10 cellular contexts compared by ENCODE assay signal in genomic region chr15:30962079-30962478, GRCh38. TPM values are rescaled to one million over a fixed set of nuclear protein-coding genes. Genes with fewer than 3 reads are reported as not detected.
DNase-seq lines count a peak whose midpoint lies in the region; TF ChIP-seq lines count a peak whose summit lies in the region.
"Had no signal": no experiment of that assay in that cellular context is flagged by ENCODE, and none has a peak within 500 bp of the region (broad histone marks: within the 10 kb centered on the region; RNA-seq: fewer than 3 reads in every experiment).

No MANE protein-coding gene starts in this region.

- no peak overlapping the region for H3K4me3 Mint-ChIP-seq in mesothelial cell of epicardium
- no peak overlapping the region for H3K4me3 Mint-ChIP-seq in chondrocyte (ENCODE audit: unreplicated experiment)
- H3K4me3 Mint-ChIP-seq: CD4-positive, alpha-beta memory T cell had no signal

- DNase-seq in DMS79 treated with DMSO at 0.1 percent for 48 hours (lab: John Stamatoyannopoulos, UW) (peak; percentile 46), KBM-7 (peak; percentile 32), UCSD-AML1 (lab: John Stamatoyannopoulos, UW; ENCODE audit: unreplicated experiment) (peak; percentile 19), mesothelial cell of epicardium (ENCODE audit: low spot score in 2 of 2, unreplicated experiment in 2 of 2) (no peak), NCI-H82 (lab: John Stamatoyannopoulos, UW) (no peak), chondrocyte (ENCODE audit: low spot score) (no peak)
- no peak for DNase-seq in effector CD4-positive, alpha-beta T cell
- DNase-seq: CD4-positive, alpha-beta memory T cell; stimulated activated CD4-positive, alpha-beta T cell treated with anti-CD3 and anti-CD28 coated beads, Interleukin-4, amount 100 ng/mL, for 24 hours; T-helper 9 cell had no signal

- in situ Hi-C loops in KBM-7 (cut with MboI; ENCODE audit: low pct_unique_long_range_greater_than_20kb, low sequenced_read_pairs) = no loop called here

- TF ChIP-seq CTCF in mesothelial cell of epicardium (IDR thresholded peaks at IDR 0.05; ENCODE audit: unreplicated experiment) (no peak), chondrocyte (IDR thresholded peaks at IDR 0.05) (no peak)

- H3K27ac Mint-ChIP-seq in mesothelial cell of epicardium = peak overlapping the region; percentile 48
- no peak overlapping the region for H3K27ac Mint-ChIP-seq in chondrocyte (ENCODE audit: unreplicated experiment)

- H3K36me3 Mint-ChIP-seq in mesothelial cell of epicardium (peaks cover 27% of the 10 kb centered on the region), chondrocyte (ENCODE audit: low read depth) (peaks cover 24% of the 10 kb centered on the region)

- H3K27me3 Mint-ChIP-seq in mesothelial cell of epicardium (ENCODE audit: low read depth) (no peaks in the 10 kb centered on the region), chondrocyte (ENCODE audit: low read depth) (no peaks in the 10 kb centered on the region)
- H3K27me3 Mint-ChIP-seq: CD4-positive, alpha-beta memory T cell had no signal

- H3K9me3 Mint-ChIP-seq in mesothelial cell of epicardium (no peaks in the 10 kb centered on the region), chondrocyte (ENCODE audit: low read depth) (no peaks in the 10 kb centered on the region)

- H3K4me1 Mint-ChIP-seq in mesothelial cell of epicardium = peaks cover 11% of the 10 kb centered on the region
- no peaks in the 10 kb centered on the region for H3K4me1 Mint-ChIP-seq in chondrocyte (ENCODE audit: low read depth)

RNA-seq across cellular contexts. Expression of gene MTMR10, which starts 29.3 kb away (rescaled TPM):
- total RNA-seq in mesothelial cell of epicardium = 22.3 to 24.7 TPM (median 23.6 TPM) in 3 replicates
- 14.9 to 16.5 TPM (median 16.1 TPM) in 3 replicates for total RNA-seq in chondrocyte

RNA-seq across cellular contexts. Expression of gene FAN1, which starts 58.4 kb away (rescaled TPM):
- 27.0 to 32.3 TPM (median 28.0 TPM) in 3 replicates for total RNA-seq in mesothelial cell of epicardium
- total RNA-seq in chondrocyte = 13.5 to 27.5 TPM (median 16.3 TPM) in 3 replicates

Comparison
In these comparisons a context has a peak if more than half of its experiments do, and no peak if none do; other contexts are left out.
1. DNase-seq: peak in DMS79 treated with DMSO at 0.1 percent for 48 hours (single experiment), KBM-7 (single experiment) and UCSD-AML1 (single experiment); none in mesothelial cell of epicardium (0 of 2), NCI-H82 (single experiment), effector CD4-positive, alpha-beta T cell (single experiment) and chondrocyte (single experiment).